In the genomic region with DNA sequence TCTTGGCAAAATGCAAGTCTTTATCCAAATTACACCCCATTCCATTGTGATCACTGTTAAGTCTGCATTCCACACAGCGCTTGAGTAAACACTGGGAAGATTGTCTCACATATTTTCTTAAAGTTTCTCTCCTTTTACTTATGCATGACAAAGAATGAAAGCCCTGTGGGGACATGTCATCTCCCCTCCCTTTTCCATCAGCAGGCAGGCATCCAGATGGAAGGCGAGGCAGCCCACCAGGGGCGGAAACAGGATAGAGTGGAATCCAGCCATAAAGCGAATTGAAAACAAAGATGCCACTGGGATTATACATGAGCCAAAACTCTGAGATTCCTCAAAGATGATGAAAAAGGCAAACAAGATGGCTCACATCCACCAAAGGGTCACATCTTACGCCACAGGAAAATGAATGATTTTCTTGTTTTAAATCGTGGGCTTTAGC, we compare ENCODE assay signal across 11 cellular contexts.
DNase-seq lines count a peak whose midpoint lies in the region; FAIRE-seq and TF ChIP-seq lines count a peak whose summit lies in the region.
"Had no signal": no experiment of that assay in that cellular context is flagged by ENCODE, and none has a peak within 500 bp of the region (broad histone marks: within the 10 kb centered on the region; RNA-seq: fewer than 3 reads in every experiment).

No MANE protein-coding gene starts in this region.

- H3K27ac ChIP-seq in esophagus muscularis mucosa (replicated peaks in 1 of 4): peak overlapping the region; percentile 30 to 55 (median 44)
- H3K27ac ChIP-seq in mesodermal cell (ENCODE audit: low read depth, low read length, severe bottlenecking): peak overlapping the region; percentile 77
- H3K27ac ChIP-seq in kidney (ENCODE audit: low read depth in 2 of 2, low read length in 2 of 2): no peak overlapping the region
- peak overlapping the region in 2 of 4 donors; percentile 38 to 78 for H3K27ac ChIP-seq in tibial nerve
- H3K27ac ChIP-seq: psoas muscle had no signal

- FAIRE-seq in kidney (lab: Jason Lieb, UNC): no peak

- no peaks in the 10 kb centered on the region for H3K36me3 Mint-ChIP-seq in activated CD4-positive, alpha-beta memory T cell treated with anti-CD3 and anti-CD28 coated beads, Interleukin-2, amount 10 ng/mL, durations not matched to agents 7 days and 5 days (ENCODE audit: low read depth)

- CTCF ChIA-PET in BJ (lab: Yijun Ruan, JAX): interaction anchor here (1.0 to 1.2 kb wide), 3 partner anchors 9 to 58 kb away, joined by 3 to 4 read pairs (median 3); no protein-coding TSS in a partner anchor
- CTCF ChIA-PET in activated CD4-positive, alpha-beta memory T cell treated with anti-CD3 and anti-CD28 coated beads, Interleukin-2, amount 10 ng/mL, durations not matched to agents 7 days and 5 days (lab: Charles Lee): no interaction called here

- peaks cover 4% of the 10 kb centered on the region for H3K9me3 Mint-ChIP-seq in activated CD4-positive, alpha-beta memory T cell treated with anti-CD3 and anti-CD28 coated beads, Interleukin-2, amount 10 ng/mL, durations not matched to agents 7 days and 5 days

- H3K4me3 Mint-ChIP-seq in activated CD4-positive, alpha-beta memory T cell treated with anti-CD3 and anti-CD28 coated beads, Interleukin-2, amount 10 ng/mL, durations not matched to agents 7 days and 5 days: no peak overlapping the region
- H3K4me3 Mint-ChIP-seq: stimulated activated naive B cell treated with anti-CD40 and anti-IgM and Interleukin-4, amounts not matched to agents 10 μg/mL and 1 μg/mL and 100 μg/mL, for 72 hours had no signal

- TF ChIP-seq CTCF in BJ (IDR thresholded peaks at IDR 0.05; ENCODE audit: insufficient read depth, low read depth, low read length) (0 out of 2 replicates have a peak, but pooled peaks have one; percentile 17), esophagus muscularis mucosa (IDR thresholded peaks at IDR 0.05) (no peak), kidney (IDR thresholded peaks at IDR 0.05; ENCODE audit: borderline replicate concordance, extremely low read depth, insufficient read depth) (no peak), tibial nerve (IDR thresholded peaks at IDR 0.05) (no peak)

- intact Hi-C loops in esophagus muscularis mucosa (cut with DNase I): no loop called here
- intact Hi-C loops in kidney (cut with DNase I): no loop called here

- 36% methylated on average over 6 of the region's 6 CpGs for WGBS in esophagus muscularis mucosa
- 39 to 49% methylated on average over 5 to 6 of the region's 6 CpGs for WGBS in mesodermal cell (ENCODE audit: insufficient coverage in 2 of 2), 2 experiments
- WGBS in tibial nerve, 2 donors: 15 to 19% methylated on average over 6 of the region's 6 CpGs

- peaks cover 10% of the 10 kb centered on the region for H3K27me3 Mint-ChIP-seq in activated CD4-positive, alpha-beta memory T cell treated with anti-CD3 and anti-CD28 coated beads, Interleukin-2, amount 10 ng/mL, durations not matched to agents 7 days and 5 days

- DNase-seq in BJ (ENCODE audit: low read depth) (peak; percentile 96), NCI-H226 (peak; percentile 74), esophagus muscularis mucosa (ENCODE audit: extremely low spot score) (no peak), kidney (no peak), tibial nerve (ENCODE audit: low spot score in 2 of 2) (no peak), NCI-H2107 treated with DMSO at 0.1 percent for 48 hours (lab: John Stamatoyannopoulos, UW; ENCODE audit: unreplicated experiment) (no peak)
- DNase-seq in activated CD4-positive, alpha-beta memory T cell treated with anti-CD3 and anti-CD28 coated beads, Interleukin-2, amount 10 ng/mL, durations not matched to agents 7 days and 5 days: no peak
- DNase-seq: psoas muscle; stimulated activated naive B cell treated with anti-CD40 and anti-IgM and Interleukin-4, amounts not matched to agents 10 μg/mL and 1 μg/mL and 100 μg/mL, for 72 hours; SW 1271 had no signal

- no peak for TF ChIP-seq EP300 in esophagus muscularis mucosa (IDR thresholded peaks at IDR 0.05)
- TF ChIP-seq EP300 in tibial nerve (IDR thresholded peaks at IDR 0.05): no peak

- H3K4me1 Mint-ChIP-seq in activated CD4-positive, alpha-beta memory T cell treated with anti-CD3 and anti-CD28 coated beads, Interleukin-2, amount 10 ng/mL, durations not matched to agents 7 days and 5 days: peaks cover 25% of the 10 kb centered on the region

- POLR2A ChIA-PET in BJ (lab: Charles Lee): no interaction called here
- POLR2A ChIA-PET in activated CD4-positive, alpha-beta memory T cell treated with anti-CD3 and anti-CD28 coated beads, Interleukin-2, amount 10 ng/mL, durations not matched to agents 7 days and 5 days (lab: Charles Lee): no interaction called here

- H3K4me3 ChIP-seq in BJ (ENCODE audit: low read depth, low read length): no peak overlapping the region
- H3K4me3 ChIP-seq in esophagus muscularis mucosa: peak overlapping the region in 1 of 4 donors; percentile 12
- H3K4me3 ChIP-seq in mesodermal cell (ENCODE audit: extremely low read depth, insufficient read depth, low read length, poor library complexity, severe bottlenecking): no peak overlapping the region
- no peak overlapping the region for H3K4me3 ChIP-seq in kidney (ENCODE audit: low read length in 2 of 2)
- peak overlapping the region in 1 of 4 donors; percentile 9 for H3K4me3 ChIP-seq in tibial nerve
- H3K4me3 ChIP-seq: psoas muscle had no signal

- TF ChIP-seq POLR2A in esophagus muscularis mucosa (IDR thresholded peaks at IDR 0.05; ENCODE audit: low read depth): no peak
- no peak for TF ChIP-seq POLR2A in tibial nerve (IDR thresholded peaks at IDR 0.05)

- no peaks in the 10 kb centered on the region for H3K9me3 ChIP-seq in esophagus muscularis mucosa
- peaks cover 7% of the 10 kb centered on the region for H3K9me3 ChIP-seq in mesodermal cell (ENCODE audit: control insufficient read depth, low read length)
- H3K9me3 ChIP-seq in kidney (ENCODE audit: control insufficient read depth in 1 of 2, low read length in 2 of 2): no peaks in the 10 kb centered on the region
- no peaks in the 10 kb centered on the region for H3K9me3 ChIP-seq in tibial nerve
- H3K9me3 ChIP-seq: psoas muscle had no signal

- no peak overlapping the region for H3K27ac Mint-ChIP-seq in activated CD4-positive, alpha-beta memory T cell treated with anti-CD3 and anti-CD28 coated beads, Interleukin-2, amount 10 ng/mL, durations not matched to agents 7 days and 5 days
- H3K27ac Mint-ChIP-seq: stimulated activated naive B cell treated with anti-CD40 and anti-IgM and Interleukin-4, amounts not matched to agents 10 μg/mL and 1 μg/mL and 100 μg/mL, for 72 hours had no signal

- no peak overlapping the region for H3K9ac ChIP-seq in kidney (ENCODE audit: low read length in 2 of 2)

- H3K4me1 ChIP-seq in esophagus muscularis mucosa: peaks cover 31 to 66% (median 61%) of the 10 kb centered on the region in 4 donors
- peaks cover 41% of the 10 kb centered on the region for H3K4me1 ChIP-seq in mesodermal cell (ENCODE audit: control insufficient read depth, insufficient read depth, low read length, poor library complexity, severe bottlenecking)
- H3K4me1 ChIP-seq in kidney (ENCODE audit: control insufficient read depth in 1 of 2, insufficient read depth in 1 of 2, low read depth in 1 of 2, low read length in 2 of 2): no peaks in the 10 kb centered on the region
- H3K4me1 ChIP-seq in tibial nerve: peaks cover 0 to 67% (median 15%) of the 10 kb centered on the region in 4 donors

- H3K36me3 ChIP-seq in BJ (ENCODE audit: control insufficient read depth, insufficient read depth, low read length): peaks cover 2% of the 10 kb centered on the region
- H3K36me3 ChIP-seq in esophagus muscularis mucosa: peaks cover 0 to 16% (median 0%) of the 10 kb centered on the region in 4 donors
- H3K36me3 ChIP-seq in mesodermal cell (ENCODE audit: control insufficient read depth, insufficient read depth, low read length): peaks cover 55% of the 10 kb centered on the region
- no peaks in the 10 kb centered on the region for H3K36me3 ChIP-seq in kidney (ENCODE audit: control insufficient read depth in 1 of 2, insufficient read depth in 2 of 2, low read length in 2 of 2)
- H3K36me3 ChIP-seq in tibial nerve: peaks cover 0 to 12% (median 0%) of the 10 kb centered on the region in 3 donors

- no peaks in the 10 kb centered on the region for H3K27me3 ChIP-seq in BJ (ENCODE audit: control insufficient read depth, insufficient read depth, low read length)
- H3K27me3 ChIP-seq in esophagus muscularis mucosa: no peaks in the 10 kb centered on the region
- no peaks in the 10 kb centered on the region for H3K27me3 ChIP-seq in tibial nerve

Comparison
In these comparisons a context has a peak if more than half of its experiments do, and no peak if none do; other contexts are left out.
1. DNase-seq: peak in BJ (single experiment) and NCI-H226 (single experiment); none in esophagus muscularis mucosa (single experiment), kidney (single experiment), activated CD4-positive, alpha-beta memory T cell treated with anti-CD3 and anti-CD28 coated beads, Interleukin-2, amount 10 ng/mL, durations not matched to agents 7 days and 5 days (single experiment), tibial nerve (0 of 2) and NCI-H2107 treated with DMSO at 0.1 percent for 48 hours (single experiment).
2. H3K27ac ChIP-seq: peak in esophagus muscularis mucosa (4 of 4) and mesodermal cell (single experiment); none in kidney (0 of 2).